Comparison of ENCODE assay signal across 11 cellular contexts in genomic region chr16:84933774-84934571, GRCh38.
DNase-seq lines count a peak whose midpoint lies in the region; ATAC-seq and TF ChIP-seq lines count a peak whose summit lies in the region.
"Had no signal": no experiment of that assay in that cellular context is flagged by ENCODE, and none has a peak within 500 bp of the region (broad histone marks: within the 10 kb centered on the region; RNA-seq: fewer than 3 reads in every experiment).

No MANE protein-coding gene starts in this region.

- no peak overlapping the region for H3K27ac Mint-ChIP-seq in CD4-positive, alpha-beta T cell
- H3K27ac Mint-ChIP-seq: activated B cell treated with CpG ODN at 0.5 μM for 24 hours; dendritic cell treated with granulocyte-macrophage colony-stimulating factor and Interleukin-4, amounts not matched to agents 40 ng/mL and 50 ng/mL, for 4 days had no signal

- no peak overlapping the region for H3K4me3 Mint-ChIP-seq in CD4-positive, alpha-beta T cell
- H3K4me3 Mint-ChIP-seq: activated B cell treated with CpG ODN at 0.5 μM for 24 hours; dendritic cell treated with granulocyte-macrophage colony-stimulating factor and Interleukin-4, amounts not matched to agents 40 ng/mL and 50 ng/mL, for 4 days had no signal

- H3K27me3 Mint-ChIP-seq in CD4-positive, alpha-beta T cell: no peaks in the 10 kb centered on the region
- H3K27me3 Mint-ChIP-seq: activated B cell treated with CpG ODN at 0.5 μM for 24 hours had no signal

- intact Hi-C loops in ascending aorta (cut with DNase I) (loop anchor here (5.0 kb wide), 1 partner anchor 97 kb away; no protein-coding TSS in a partner anchor), left ventricle myocardium inferior (cut with micrococcal nuclease) (no loop called here), vagina (cut with DNase I) (no loop called here)
- intact Hi-C loops in CD4-positive, alpha-beta T cell (cut with DNase I, micrococcal nuclease): no loop called here

- H3K36me3 ChIP-seq in ascending aorta: no peaks in the 10 kb centered on the region
- no peaks in the 10 kb centered on the region for H3K36me3 ChIP-seq in left ventricle myocardium inferior
- no peaks in the 10 kb centered on the region for H3K36me3 ChIP-seq in vagina

- H3K36me3 Mint-ChIP-seq in CD4-positive, alpha-beta T cell (ENCODE audit: low read depth): no peaks in the 10 kb centered on the region

- no peak for ATAC-seq in CD4-positive, alpha-beta T cell (ENCODE audit: poor library complexity)

- peak; percentile 64 to 91 for DNase-seq in ascending aorta (ENCODE audit: low spot score in 2 of 2)
- peak; percentile 88 for DNase-seq in left ventricle myocardium inferior
- peak; percentile 42 for DNase-seq in occipital lobe (lab: John Stamatoyannopoulos, UW)
- DNase-seq in vagina (ENCODE audit: extremely low spot score in 2 of 2): no peak
- no peak for DNase-seq in H4 (ENCODE audit: low spot score)
- DNase-seq in NCI-H1092 treated with DMSO at 0.1 percent for 48 hours (lab: John Stamatoyannopoulos, UW): no peak
- no peak for DNase-seq in CD4-positive, alpha-beta T cell
- DNase-seq: activated B cell treated with CpG ODN at 0.5 μM for 24 hours, DMS53, NCI-H345 had no signal

- H3K9me3 ChIP-seq in ascending aorta (no peaks in the 10 kb centered on the region), left ventricle myocardium inferior (replicated peaks) (peaks cover 5% of the 10 kb centered on the region), vagina (no peaks in the 10 kb centered on the region)
- no peaks in the 10 kb centered on the region for H3K9me3 ChIP-seq in CD4-positive, alpha-beta T cell (ENCODE audit: control insufficient read depth, low read length)

- CTCF ChIA-PET in CD4-positive, alpha-beta T cell (lab: Charles Lee): interaction anchor here (1.2 kb wide), 1 partner anchor 18 kb away, joined by 3 read pairs; no protein-coding TSS in a partner anchor

- H3K27me3 ChIP-seq in ascending aorta: no peaks in the 10 kb centered on the region
- no peaks in the 10 kb centered on the region for H3K27me3 ChIP-seq in left ventricle myocardium inferior (ENCODE audit: low read depth)
- no peaks in the 10 kb centered on the region for H3K27me3 ChIP-seq in vagina
- no peaks in the 10 kb centered on the region for H3K27me3 ChIP-seq in CD4-positive, alpha-beta T cell (ENCODE audit: control insufficient read depth, insufficient read depth, low read length)

- peaks cover 11 to 21% of the 10 kb centered on the region in 2 donors for H3K4me1 ChIP-seq in ascending aorta
- peaks cover 28% of the 10 kb centered on the region for H3K4me1 ChIP-seq in left ventricle myocardium inferior
- H3K4me1 ChIP-seq in vagina: peaks cover 43% of the 10 kb centered on the region

- H3K9me3 Mint-ChIP-seq in CD4-positive, alpha-beta T cell: no peaks in the 10 kb centered on the region
- H3K9me3 Mint-ChIP-seq: activated B cell treated with CpG ODN at 0.5 μM for 24 hours had no signal

- TF ChIP-seq CTCF in ascending aorta (IDR thresholded peaks at IDR 0.05) (no peak), left ventricle myocardium inferior (IDR thresholded peaks at IDR 0.05; ENCODE audit: borderline replicate concordance) (no peak), vagina (IDR thresholded peaks at IDR 0.05) (no peak)
- no peak for TF ChIP-seq CTCF in CD4-positive, alpha-beta T cell (IDR thresholded peaks at IDR 0.05)

- H3K4me3 ChIP-seq in ascending aorta (peak overlapping the region in 1 of 2 donors; percentile 24), left ventricle myocardium inferior (peak overlapping the region; percentile 24), vagina (no peak overlapping the region)

- POLR2A ChIA-PET in CD4-positive, alpha-beta T cell (lab: Charles Lee): no interaction called here

- H3K4me1 Mint-ChIP-seq in CD4-positive, alpha-beta T cell (ENCODE audit: low read depth): no peaks in the 10 kb centered on the region
- H3K4me1 Mint-ChIP-seq: activated B cell treated with CpG ODN at 0.5 μM for 24 hours had no signal

- no peak for TF ChIP-seq POLR2A in vagina (IDR thresholded peaks at IDR 0.05)

- H3K27ac ChIP-seq in ascending aorta (peak overlapping the region; percentile 82 to 91), left ventricle myocardium inferior (replicated peaks) (peak overlapping the region; percentile 95), vagina (peak overlapping the region; percentile 81)
- no peak overlapping the region for H3K27ac ChIP-seq in CD4-positive, alpha-beta T cell (ENCODE audit: low read depth, low read length)

Comparison
In these comparisons a context has a peak if more than half of its experiments do, and no peak if none do; other contexts are left out.
1. DNase-seq: peak in ascending aorta (2 of 2), left ventricle myocardium inferior (single experiment) and occipital lobe (single experiment); none in vagina (0 of 2), H4 (single experiment), NCI-H1092 treated with DMSO at 0.1 percent for 48 hours (single experiment) and CD4-positive, alpha-beta T cell (0 of 10).